In genomic region chr3:46097691-46098241, GRCh38 we compare ENCODE assay signal across 9 cellular contexts.
DNase-seq lines count a peak whose midpoint lies in the region; ATAC-seq and TF ChIP-seq lines count a peak whose summit lies in the region.
"Had no signal": no experiment of that assay in that cellular context is flagged by ENCODE, and none has a peak within 500 bp of the region (broad histone marks: within the 10 kb centered on the region; RNA-seq: fewer than 3 reads in every experiment).

No MANE protein-coding gene starts in this region.

- in situ Hi-C loops in GM23248 (cut with MboI): loop anchor here (25.0 kb wide), 1 partner anchor 585 kb away; no protein-coding TSS in a partner anchor

- H3K27me3 ChIP-seq in CD8-positive, alpha-beta T cell (ENCODE audit: insufficient read depth, low read length): no peaks in the 10 kb centered on the region
- H3K27me3 ChIP-seq in GM23248 (replicated peaks; ENCODE audit: insufficient read depth): no peaks in the 10 kb centered on the region
- H3K27me3 ChIP-seq in RWPE2 (ENCODE audit: insufficient read depth, poor library complexity, severe bottlenecking): no peaks in the 10 kb centered on the region
- no peaks in the 10 kb centered on the region for H3K27me3 ChIP-seq in esophagus squamous epithelium
- no peaks in the 10 kb centered on the region for H3K27me3 ChIP-seq in mesendoderm (ENCODE audit: insufficient read depth, low read length, poor library complexity)
- H3K27me3 ChIP-seq: cardiac muscle cell had no signal

- H3K27ac Mint-ChIP-seq in CD8-positive, alpha-beta T cell: peak overlapping the region; percentile 72

- H3F3A ChIP-seq in GM23248 (ENCODE audit: insufficient read depth): peaks cover 29% of the 10 kb centered on the region

- no peaks in the 10 kb centered on the region for H3K27me3 Mint-ChIP-seq in CD8-positive, alpha-beta T cell (ENCODE audit: low read depth)

- peaks cover 47% of the 10 kb centered on the region for H3K4me1 Mint-ChIP-seq in CD8-positive, alpha-beta T cell (ENCODE audit: low read depth)

- WGBS in GM23248 (ENCODE audit: low coverage in 1 of 2, low lambda C conversion rate in 2 of 2, missing lambda C conversion rate in 2 of 2), 2 experiments: 17 to 23% methylated on average over 6 of the region's 6 CpGs
- WGBS in esophagus squamous epithelium, 2 donors: 48 to 58% methylated on average over 5 to 6 of the region's 6 CpGs
- no CpG with 5 or more reads among the region's 6 CpGs for WGBS in mesendoderm (ENCODE audit: extremely low coverage, insufficient coverage, low lambda C conversion rate)

- no peak overlapping the region for H2BK120ac ChIP-seq in mesendoderm (ENCODE audit: low read depth, low read length)

- no peaks in the 10 kb centered on the region for H3K79me1 ChIP-seq in mesendoderm (ENCODE audit: low read length)

- H3K9ac ChIP-seq in GM23248 (peak overlapping the region; percentile 77), mesendoderm (ENCODE audit: low read length) (no peak overlapping the region)

- H3K23ac ChIP-seq in mesendoderm (ENCODE audit: low read length): no peak overlapping the region

- H3K4me1 ChIP-seq in CD8-positive, alpha-beta T cell (ENCODE audit: insufficient read depth, low read length): peaks cover 27% of the 10 kb centered on the region
- H3K4me1 ChIP-seq in GM23248 (ENCODE audit: insufficient read depth) (peaks cover 25% of the 10 kb centered on the region), RWPE2 (ENCODE audit: insufficient read depth, poor library complexity, severe bottlenecking) (no peaks in the 10 kb centered on the region), esophagus squamous epithelium (peaks cover 7 to 22% (median 16%) of the 10 kb centered on the region in 3 donors), mesendoderm (ENCODE audit: control insufficient read depth, low read depth, low read length) (no peaks in the 10 kb centered on the region)

- no peak overlapping the region for H3K4me3 ChIP-seq in CD8-positive, alpha-beta T cell (ENCODE audit: low read depth, low read length)
- H3K4me3 ChIP-seq in GM23248 (peak overlapping the region; percentile 18; the same call in 1 of the 2 replicates), RWPE2 (ENCODE audit: severe bottlenecking) (no peak overlapping the region), esophagus squamous epithelium (no peak overlapping the region), mesendoderm (ENCODE audit: low read length) (no peak overlapping the region)
- H3K4me3 ChIP-seq: cardiac muscle cell had no signal

- no peaks in the 10 kb centered on the region for H4K20me1 ChIP-seq in GM23248 (ENCODE audit: insufficient read depth)

- H3K9me3 ChIP-seq in CD8-positive, alpha-beta T cell (ENCODE audit: low read length): no peaks in the 10 kb centered on the region
- H3K9me3 ChIP-seq in GM23248 (ENCODE audit: low read depth) (no peaks in the 10 kb centered on the region), RWPE2 (ENCODE audit: severe bottlenecking) (no peaks in the 10 kb centered on the region), esophagus squamous epithelium (no peaks in the 10 kb centered on the region)

- intact Hi-C loops in CD8-positive, alpha-beta T cell (cut with DNase I, micrococcal nuclease): no loop called here
- intact Hi-C loops in esophagus squamous epithelium (cut with DNase I): no loop called here

- H2BK15ac ChIP-seq in mesendoderm (replicated peaks; ENCODE audit: low read depth): no peak overlapping the region

- H3K36me3 ChIP-seq in CD8-positive, alpha-beta T cell (ENCODE audit: insufficient read depth, low read length): no peaks in the 10 kb centered on the region
- H3K36me3 ChIP-seq in GM23248 (ENCODE audit: low read depth) (no peaks in the 10 kb centered on the region), RWPE2 (ENCODE audit: low read depth) (no peaks in the 10 kb centered on the region), esophagus squamous epithelium (no peaks in the 10 kb centered on the region), mesendoderm (ENCODE audit: control insufficient read depth, insufficient read depth, low read length) (no peaks in the 10 kb centered on the region)
- H3K36me3 ChIP-seq: cardiac muscle cell had no signal

- H4K5ac ChIP-seq in mesendoderm (ENCODE audit: low read length): no peak overlapping the region

- POLR2A ChIA-PET in CD8-positive, alpha-beta T cell (lab: Charles Lee): interaction anchor here (1.0 kb wide), 1 partner anchor 119 kb away, joined by 3 read pairs; no protein-coding TSS in a partner anchor

- H3K79me2 ChIP-seq in GM23248 (ENCODE audit: insufficient read depth): no peaks in the 10 kb centered on the region
- H3K79me2 ChIP-seq in mesendoderm (ENCODE audit: control insufficient read depth, insufficient read depth, low read length): no peaks in the 10 kb centered on the region

- H3K9me2 ChIP-seq in GM23248 (ENCODE audit: insufficient read depth): no peaks in the 10 kb centered on the region

- H2AFZ ChIP-seq in GM23248: peak overlapping the region; percentile 75

- no peak overlapping the region for H3K18ac ChIP-seq in mesendoderm (ENCODE audit: low read length)

- TF ChIP-seq POLR2A in esophagus squamous epithelium (IDR thresholded peaks at IDR 0.05): no peak

- H2AK5ac ChIP-seq in mesendoderm (ENCODE audit: low read length): no peak overlapping the region

- no peak overlapping the region for H3K56ac ChIP-seq in mesendoderm (ENCODE audit: low read length)

- H3K4ac ChIP-seq in mesendoderm (ENCODE audit: low read depth, low read length): no peak overlapping the region

- no peak overlapping the region for H4K8ac ChIP-seq in mesendoderm (ENCODE audit: low read depth, low read length)

- H2BK5ac ChIP-seq in mesendoderm (ENCODE audit: low read length): no peak overlapping the region

- DNase-seq in CD8-positive, alpha-beta T cell: peak in 2 of 7 experiments; percentile 5 to 36
- DNase-seq in GM23248 (peak; percentile 83), RWPE2 (ENCODE audit: low spot score) (no peak), esophagus squamous epithelium (lab: John Stamatoyannopoulos, UW) (no peak), foreskin melanocyte (no peak), mesendoderm (no peak)
- DNase-seq in stimulated activated CD4-positive, alpha-beta T cell treated with anti-CD3 and anti-CD28 coated beads, Interleukin-1b, Interleukin-23, amount 100 ng/mL, for 48 hours: peak; percentile 57

- H3K4me2 ChIP-seq in GM23248 (ENCODE audit: unreplicated experiment) (peak overlapping the region; percentile 70), mesendoderm (ENCODE audit: low read length) (no peak overlapping the region)

- no peak for TF ChIP-seq CTCF in CD8-positive, alpha-beta T cell (IDR thresholded peaks at IDR 0.05)
- TF ChIP-seq CTCF in RWPE2 (IDR thresholded peaks at IDR 0.05; ENCODE audit: poor library complexity, severe bottlenecking): no peak
- no peak for TF ChIP-seq CTCF in esophagus squamous epithelium (IDR thresholded peaks at IDR 0.05)

- CTCF ChIA-PET in CD8-positive, alpha-beta T cell (lab: Charles Lee): interaction anchor here (0.9 to 6.4 kb wide), 5 partner anchors 8 to 274 kb away, joined by 3 to 50 read pairs (median 6); partner anchors contain the start of gene CCR1

- H3K36me3 Mint-ChIP-seq in CD8-positive, alpha-beta T cell: no peaks in the 10 kb centered on the region

- peak overlapping the region; percentile 63 for H3K4me3 Mint-ChIP-seq in CD8-positive, alpha-beta T cell

- peak; percentile 39 for ATAC-seq in CD8-positive, alpha-beta T cell
- ATAC-seq in RWPE2 (ENCODE audit: low read depth) (0 out of 3 replicates have a peak, but pooled peaks have one; percentile 19), HG03039 (IDR thresholded peaks at IDR 0.05; ENCODE audit: unreplicated experiment) (no peak)

- peak overlapping the region; percentile 3 for H3K27ac ChIP-seq in CD8-positive, alpha-beta T cell (ENCODE audit: low read depth, low read length)
- peak overlapping the region; percentile 94 for H3K27ac ChIP-seq in GM23248
- H3K27ac ChIP-seq in RWPE2 (ENCODE audit: poor library complexity, severe bottlenecking): no peak overlapping the region
- peak overlapping the region; percentile 68 to 88 (median 76) for H3K27ac ChIP-seq in esophagus squamous epithelium
- H3K27ac ChIP-seq in mesendoderm (ENCODE audit: low read depth, low read length): no peak overlapping the region
- H3K27ac ChIP-seq: cardiac muscle cell had no signal

- peaks cover 4% of the 10 kb centered on the region for H3K9me3 Mint-ChIP-seq in CD8-positive, alpha-beta T cell

Comparison
In these comparisons a context has a peak if more than half of its experiments do, and no peak if none do; other contexts are left out.
1. DNase-seq: peak in GM23248 (single experiment) and stimulated activated CD4-positive, alpha-beta T cell treated with anti-CD3 and anti-CD28 coated beads, Interleukin-1b, Interleukin-23, amount 100 ng/mL, for 48 hours (single experiment); none in RWPE2 (single experiment), esophagus squamous epithelium (single experiment), foreskin melanocyte (single experiment) and mesendoderm (single experiment).
2. H3K27ac ChIP-seq: peak in CD8-positive, alpha-beta T cell (single experiment), GM23248 (single experiment) and esophagus squamous epithelium (4 of 4); none in RWPE2 (single experiment) and mesendoderm (single experiment).